In genomic region chrX:50968871-50969635, GRCh38 we compare ENCODE assay signal across 5 cellular contexts. TPM values are rescaled to one million over a fixed set of nuclear protein-coding genes. Genes with fewer than 3 reads are reported as not detected.
"Had no signal": no experiment of that assay in that cellular context is flagged by ENCODE, and none has a peak within 500 bp of the region (broad histone marks: within the 10 kb centered on the region; RNA-seq: fewer than 3 reads in every experiment).

No MANE protein-coding gene starts in this region.

RNA-seq across cellular contexts. Expression of gene BMP15, which starts 58.5 kb away (rescaled TPM):
- total RNA-seq: K562, M059J, SK-MEL-5 had no signal
- polyA plus RNA-seq: IgD-negative memory B cell, K562, SK-N-SH had no signal
